Comparison of ENCODE assay signal across 9 cellular contexts in the genomic region with DNA sequence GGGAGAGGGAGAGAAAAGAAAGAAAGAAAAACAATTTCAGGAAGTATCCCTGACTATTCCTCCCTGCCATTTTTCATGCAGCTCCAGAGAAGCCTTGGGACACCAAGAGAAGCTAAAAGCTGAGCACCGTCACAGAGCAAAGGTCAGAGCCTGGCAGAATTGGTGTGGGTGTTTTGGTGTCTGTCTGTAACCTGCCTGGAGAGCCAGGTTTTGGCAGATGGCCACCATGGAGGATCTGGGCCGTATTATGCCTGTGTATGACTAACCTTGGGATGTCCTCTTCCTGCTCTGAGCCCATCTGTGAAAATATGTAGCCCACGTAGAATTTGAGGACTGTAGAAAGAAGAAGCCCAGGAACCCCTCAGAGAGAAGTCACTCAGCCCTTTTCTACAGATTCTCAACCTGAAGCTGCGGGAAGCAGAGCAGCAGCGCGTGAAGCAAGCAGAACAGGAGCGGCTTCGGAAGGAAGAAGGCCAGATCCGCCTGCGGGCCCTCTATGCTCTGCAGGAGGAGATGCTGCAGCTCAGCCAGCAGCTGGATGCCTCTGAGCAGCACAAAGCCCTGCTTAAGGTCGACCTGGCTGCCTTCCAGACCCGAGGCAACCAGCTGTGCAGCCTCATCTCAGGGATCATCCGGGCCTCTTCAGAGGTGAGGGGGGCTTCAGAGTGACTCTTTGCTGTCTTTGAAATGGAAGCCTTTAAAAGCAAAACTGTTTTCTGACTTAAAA. TPM values are rescaled to one million over a fixed set of nuclear protein-coding genes. Genes with fewer than 3 reads are reported as not detected.
DNase-seq lines count a peak whose midpoint lies in the region; ATAC-seq and TF ChIP-seq lines count a peak whose summit lies in the region.
"Had no signal": no experiment of that assay in that cellular context is flagged by ENCODE, and none has a peak within 500 bp of the region (broad histone marks: within the 10 kb centered on the region; RNA-seq: fewer than 3 reads in every experiment).

No MANE protein-coding gene starts in this region.

- intact Hi-C loops in Right ventricle myocardium superior (cut with DNase I) (no loop called here), adrenal gland (cut with DNase I) (loop anchor here in 1 of 2 donors (10.0 kb wide), 1 partner anchor 61 kb away; no protein-coding TSS in a partner anchor), uterus (cut with DNase I; ENCODE audit: low total_unique reads) (no loop called here)

- peak; percentile 49 for ATAC-seq in Right ventricle myocardium superior (ENCODE audit: poor library complexity)

- H3K4me1 ChIP-seq in right atrium auricular region, result peaks cover 0 to 9% of the 10 kb centered on the region in 2 donors
- peaks cover 0 to 10% of the 10 kb centered on the region in 2 donors for H3K4me1 ChIP-seq in adrenal gland (replicated peaks in 1 of 2)
- no peaks in the 10 kb centered on the region for H3K4me1 ChIP-seq in uterus

- H3K36me3 ChIP-seq in right atrium auricular region, result peaks cover 64% of the 10 kb centered on the region
- H3K36me3 ChIP-seq in adrenal gland (replicated peaks in 1 of 2), result peaks cover 0 to 47% of the 10 kb centered on the region in 2 donors
- no peaks in the 10 kb centered on the region for H3K36me3 ChIP-seq in uterus

- no peaks in the 10 kb centered on the region for H3K27me3 ChIP-seq in right atrium auricular region
- H3K27me3 ChIP-seq in adrenal gland, result no peaks in the 10 kb centered on the region
- no peaks in the 10 kb centered on the region for H3K27me3 ChIP-seq in uterus
- H3K27me3 ChIP-seq: vagina had no signal

- H3K4me3 ChIP-seq in right atrium auricular region (no peak overlapping the region), adrenal gland (no peak overlapping the region), uterus (no peak overlapping the region)
- H3K4me3 ChIP-seq: vagina had no signal

- no peak for TF ChIP-seq POLR2A in adrenal gland (IDR thresholded peaks at IDR 0.05)
- no peak for TF ChIP-seq POLR2A in uterus (IDR thresholded peaks at IDR 0.05)

- no peak for TF ChIP-seq CTCF in right atrium auricular region (IDR thresholded peaks at IDR 0.05)
- no peak for TF ChIP-seq CTCF in adrenal gland (IDR thresholded peaks at IDR 0.05)
- no peak for TF ChIP-seq CTCF in uterus (IDR thresholded peaks at IDR 0.05)

- WGBS in adrenal gland, 4 donors, result 45 to 59% (median 50%) methylated on average over 13 of the region's 13 CpGs

- no peak overlapping the region for H3K27ac ChIP-seq in right atrium auricular region
- peak overlapping the region in 1 of 5 donors; percentile 13 for H3K27ac ChIP-seq in adrenal gland
- H3K27ac ChIP-seq in uterus, result no peak overlapping the region
- H3K27ac ChIP-seq: vagina had no signal

- H3K9me3 ChIP-seq in right atrium auricular region, result no peaks in the 10 kb centered on the region
- H3K9me3 ChIP-seq in adrenal gland (replicated peaks in 1 of 3), result no peaks in the 10 kb centered on the region
- H3K9me3 ChIP-seq in uterus, result no peaks in the 10 kb centered on the region
- H3K9me3 ChIP-seq: vagina had no signal

- peak; percentile 60 for DNase-seq in Right ventricle myocardium superior
- no peak for DNase-seq in right atrium auricular region (ENCODE audit: low spot score)
- DNase-seq in adrenal gland, result peak; percentile 18 to 77 (median 42)
- peak; percentile 53 for DNase-seq in islet precursor cell
- peak; percentile 24 to 40 for DNase-seq in uterus
- no peak for DNase-seq in NCI-H2107 (lab: John Stamatoyannopoulos, UW)
- no peak for DNase-seq in SIG-M5 (lab: John Stamatoyannopoulos, UW)
- DNase-seq in stimulated activated CD4-positive, alpha-beta T cell treated with anti-CD3 and anti-CD28 coated beads, Interleukin-4, amount 100 ng/mL, for 1 hour, result no peak

RNA-seq across cellular contexts. Expression of a gene that starts 18.8 kb away (rescaled TPM):
- total RNA-seq in Right ventricle myocardium superior (18.7 TPM), right atrium auricular region (10 to 100 TPM; 14.4 to 18.1 TPM), adrenal gland (10 to 100 TPM; 23.6 to 81.9 (median 29.6) TPM), uterus (10 to 100 TPM in 3 of 4 donors, 1 to 10 TPM in 1; 3.3 to 25.5 (median 16.4) TPM)
- 10 to 100 TPM; 13.1 to 33.4 (median 13.8) TPM for polyA plus RNA-seq in adrenal gland

RNA-seq across cellular contexts. Expression of a gene that starts 29.0 kb away (rescaled TPM):
- total RNA-seq in Right ventricle myocardium superior (203 TPM), right atrium auricular region (100 to 1,000 TPM; 233 to 270 TPM), adrenal gland (100 to 1,000 TPM; 172 to 316 (median 227) TPM), uterus (100 to 1,000 TPM; 244 to 521 (median 335) TPM)
- 100 to 1,000 TPM; 167 to 278 (median 252) TPM for polyA plus RNA-seq in adrenal gland

Comparison
In these comparisons a context has a peak if more than half of its experiments do, and no peak if none do; other contexts are left out.
1. DNase-seq: peak in Right ventricle myocardium superior (single experiment), adrenal gland (7 of 7), islet precursor cell (single experiment) and uterus (2 of 2); none in right atrium auricular region (single experiment), NCI-H2107 (single experiment), SIG-M5 (single experiment) and stimulated activated CD4-positive, alpha-beta T cell treated with anti-CD3 and anti-CD28 coated beads, Interleukin-4, amount 100 ng/mL, for 1 hour (single experiment).